ENCODE assay signal across 24 cellular contexts in the genomic region with DNA sequence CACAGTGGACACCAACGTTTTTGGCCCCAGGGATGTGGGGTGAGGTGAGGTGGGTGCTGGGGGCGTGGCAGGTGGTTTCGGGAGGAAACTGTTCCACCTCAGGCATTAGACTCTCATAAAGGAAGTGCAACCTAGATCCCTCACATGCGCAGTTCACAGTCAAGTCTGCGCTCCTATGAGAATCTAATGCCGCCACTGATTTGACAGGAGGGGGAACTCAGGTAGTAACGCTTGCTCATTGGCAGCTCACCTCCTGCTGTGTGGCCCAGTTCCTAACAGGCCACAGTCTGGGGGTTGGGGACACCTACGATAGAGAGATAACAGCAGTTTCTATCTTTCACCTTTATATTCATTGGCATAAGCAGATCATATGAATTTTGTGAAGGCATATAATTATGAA.
"Had no signal": no experiment of that assay in that cellular context is flagged by ENCODE, and none has a peak within 500 bp of the region (broad histone marks: within the 10 kb centered on the region; RNA-seq: fewer than 3 reads in every experiment).

No MANE protein-coding gene starts in this region.

- H2AFZ ChIP-seq: PC-9 had no signal

- H3K4me1 ChIP-seq: Peyer's patch had no signal

- H3K36me3 ChIP-seq: MG63 had no signal

- H3K27me3 ChIP-seq: MG63, Peyer's patch had no signal

- H3K27ac ChIP-seq: PC-9, Peyer's patch had no signal

- H3K9me3 ChIP-seq: MG63, Peyer's patch, SK-N-SH had no signal

- DNase-seq: IMR-90, Karpas-422, KG1, MG63, NCI-H1092, NCI-H1105 treated with DMSO at 0.1 percent for 48 hours, NCI-H1417 treated with DMSO at 0.1 percent for 48 hours, NCI-H146, NCI-H1694 treated with DMSO at 0.1 percent for 48 hours, NCI-H1930, NCI-H2081, NCI-H2107, NCI-H2227 treated with DMSO at 0.1 percent for 48 hours, NCI-H524, NCI-H526 treated with DMSO at 0.1 percent for 48 hours, NCI-H748 treated with DMSO at 0.1 percent for 48 hours, OCI-M1, PC-9, Peyer's patch, SHP77, SK-N-SH, SW 1271, T-cell had no signal

- H3K4me2 ChIP-seq: PC-9, SK-N-SH had no signal

- ATAC-seq: HepG2, T-cell had no signal

- H3K27me3 Mint-ChIP-seq: T-cell had no signal

- H3K9ac ChIP-seq: SK-N-SH had no signal

- H3K4me1 Mint-ChIP-seq: T-cell had no signal

- H3K4me3 Mint-ChIP-seq: T-cell had no signal

- H3K27ac Mint-ChIP-seq: T-cell had no signal

- H3K4me3 ChIP-seq: MG63, PC-9, Peyer's patch had no signal
